ENCODE assay signal across 8 cellular contexts in the genomic region with DNA sequence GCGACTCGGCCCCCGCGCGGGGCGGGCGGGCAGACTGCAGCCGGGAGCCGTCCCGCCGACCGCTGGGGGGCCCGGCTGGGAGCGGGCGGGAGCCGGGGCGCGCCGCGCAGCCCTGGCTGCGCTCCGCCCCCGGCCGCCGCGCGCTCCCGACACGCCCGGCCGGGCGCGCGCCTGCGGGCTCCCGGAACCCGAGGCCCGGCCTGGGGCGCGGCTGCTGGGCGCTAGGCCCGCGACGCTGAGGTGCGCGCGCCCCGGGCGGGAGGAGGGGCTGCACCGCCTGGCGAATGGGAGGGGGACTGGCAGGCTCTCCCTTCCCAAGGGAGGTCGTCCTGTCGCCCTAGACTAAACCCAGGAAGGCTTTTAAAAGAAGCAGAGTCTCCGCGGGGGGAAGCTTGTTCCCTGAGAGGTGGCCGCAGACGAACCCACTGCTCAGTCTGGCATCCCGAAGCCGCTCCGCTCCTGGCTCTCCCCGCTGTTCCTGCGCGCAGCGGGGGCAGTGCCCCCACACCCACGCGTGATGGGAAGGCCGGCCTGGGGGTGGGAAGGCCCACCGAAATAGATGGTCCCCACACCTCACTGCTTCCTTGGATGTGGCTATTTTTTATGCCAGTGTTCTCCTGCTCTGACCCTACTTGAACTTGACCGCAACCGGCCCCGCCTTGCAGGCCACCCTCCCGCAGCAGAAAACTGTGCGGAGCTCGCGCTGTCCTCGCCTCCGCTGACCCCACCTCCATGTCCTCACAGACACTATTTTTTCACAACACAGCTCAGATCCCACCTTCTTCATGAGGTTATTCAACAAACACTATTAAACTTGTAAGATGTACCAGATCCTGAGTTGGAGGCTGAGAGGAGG. TPM values are rescaled to one million over a fixed set of nuclear protein-coding genes. Genes with fewer than 3 reads are reported as not detected.
A peak's percentile ranks its signal among the peaks of the same experiment; 100 is the strongest.
DNase-seq lines count a peak whose midpoint lies in the region; ATAC-seq, FAIRE-seq and TF ChIP-seq lines count a peak whose summit lies in the region.

A gene with protein sequence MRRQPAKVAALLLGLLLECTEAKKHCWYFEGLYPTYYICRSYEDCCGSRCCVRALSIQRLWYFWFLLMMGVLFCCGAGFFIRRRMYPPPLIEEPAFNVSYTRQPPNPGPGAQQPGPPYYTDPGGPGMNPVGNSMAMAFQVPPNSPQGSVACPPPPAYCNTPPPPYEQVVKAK (minus strand): TSS at position 125 of the 856 bp plus-strand sequence. CDS start 178 bp downstream, outside the sequence.

- peak within 1 kb of the TSS; percentile 98 for H3K4me3 ChIP-seq in GM12878
- H3K4me3 ChIP-seq in hepatocyte: peak within 1 kb of the TSS; percentile 99

- WGBS in GM12878 (ENCODE audit: insufficient coverage, insufficient replicate concordance, low lambda C conversion rate, missing lambda C conversion rate): under 1% methylated on average over 51 of the region's 77 CpGs
- under 1% methylated on average over 70 of the region's 77 CpGs for WGBS in hepatocyte (ENCODE audit: low lambda C conversion rate, missing lambda C conversion rate)

- TF ChIP-seq RAD21 in GM12878 (IDR thresholded peaks at IDR 0.05; ENCODE audit: insufficient read depth, low read depth, low read length): no peak

- TF ChIP-seq POLR2A in GM12892 (IDR thresholded peaks at IDR 0.05; ENCODE audit: low read depth, low read length) (no peak), GM12878 (IDR thresholded peaks at IDR 0.05; ENCODE audit: low read depth, low read length) (peak; percentile 63)

- BruUV-seq in GM12878 (replicated peaks; lab: Mats Ljungman, UMichigan): no TSS peak

- CTCF ChIA-PET in GM12878 (lab: Yijun Ruan, JAX): interaction anchor here (1.1 to 5.2 kb wide), 8 partner anchors 9 to 41 kb away, joined by 4 to 45 read pairs (median 5); no protein-coding TSS in a partner anchor

- H2AFZ ChIP-seq in GM12878 (ENCODE audit: control insufficient read depth, low read depth, low read length) (peak within 1 kb of the TSS; percentile 87), hepatocyte (peak within 1 kb of the TSS; percentile 99)

- no peak for TF ChIP-seq CTCF in GM12878 (IDR thresholded peaks at IDR 0.05 in 2 of 3, conservative IDR thresholded peaks at IDR 0.05 in 1 of 3; ENCODE audit: control insufficient read depth in 2 of 3, extremely low read depth in 1 of 3, insufficient read depth in 1 of 3, low read depth in 3 of 3, low read length in 3 of 3)
- TF ChIP-seq CTCF in hepatocyte (IDR thresholded peaks at IDR 0.05; ENCODE audit: poor library complexity): no peak

- H3K4me1 ChIP-seq in GM12878 (ENCODE audit: control insufficient read depth, insufficient read depth, low read length) (peaks cover 22% of the 10 kb centered on the region), hepatocyte (ENCODE audit: insufficient read depth) (peaks cover 14% of the 10 kb centered on the region)

- H3K9me2 ChIP-seq in hepatocyte (replicated peaks; ENCODE audit: insufficient read depth): no peaks in the 10 kb centered on the region

- H4K20me1 ChIP-seq in GM12878 (ENCODE audit: control insufficient read depth, insufficient read depth) (no peaks in the 10 kb centered on the region), hepatocyte (ENCODE audit: insufficient read depth, poor library complexity, severe bottlenecking) (no peaks in the 10 kb centered on the region)

- RAD21 ChIA-PET in GM12878 (lab: Charles Lee; ENCODE audit: unreplicated experiment): interaction anchor here (0.9 to 11.6 kb wide), 8 partner anchors 21 to 534 kb away, joined by 3 to 245 read pairs (median 4); a partner anchor contains a TSS

- H3K9me3 ChIP-seq in GM12878 (replicated peaks; ENCODE audit: control insufficient read depth, insufficient read depth, low read length): no peaks in the 10 kb centered on the region
- H3K9me3 ChIP-seq in hepatocyte (ENCODE audit: low read depth): no peaks in the 10 kb centered on the region

- SMC1A ChIA-PET in GM12878 (lab: Charles Lee; ENCODE audit: uncharacterized antibody, unreplicated experiment): interaction anchor here (0.7 to 12.6 kb wide), 12 partner anchors 8 to 64 kb away, joined by 3 to 263 read pairs (median 5); no protein-coding TSS in a partner anchor

- peak; percentile 80 for FAIRE-seq in GM12892 (lab: Jason Lieb, UNC)
- FAIRE-seq in GM12878 (lab: Jason Lieb, UNC): no peak

- H3K27ac ChIP-seq in GM12878 (ENCODE audit: control insufficient read depth, insufficient read depth) (peak within 1 kb of the TSS; percentile 93), hepatocyte (peak within 1 kb of the TSS; percentile 83)

- DNase-seq in GM12892 (ENCODE audit: insufficient read length) (peak; percentile 85), NCI-H1092 treated with DMSO at 0.1 percent for 48 hours (lab: John Stamatoyannopoulos, UW) (peak; percentile 77), GM12878 (ENCODE audit: low read depth, low spot score) (no peak), hepatocyte (ENCODE audit: low spot score) (peak; percentile 91), putamen (ENCODE audit: low spot score) (peak; percentile 67)

- ATAC-seq in HG02571 (IDR thresholded peaks at IDR 0.05; ENCODE audit: unreplicated experiment) (peak; percentile 39), GM12878 (peak; percentile 20), HG03378 (IDR thresholded peaks at IDR 0.05; ENCODE audit: unreplicated experiment) (no peak)

- in situ Hi-C loops in GM12878 (cut with MboI): loop anchor here (25.0 kb wide), 1 partner anchor 810 kb away; a partner anchor contains a TSS

- H3K36me3 ChIP-seq in GM12878 (ENCODE audit: control insufficient read depth in 2 of 2, insufficient read depth in 2 of 2, low read length in 1 of 2) (no peaks in the 10 kb centered on the region), hepatocyte (replicated peaks; ENCODE audit: insufficient read depth, low read depth) (no peaks in the 10 kb centered on the region)

- POLR2A ChIA-PET in GM12878 (lab: Charles Lee): interaction anchor here (1.0 to 2.2 kb wide), 4 partner anchors 20 to 39 kb away, joined by 3 to 14 read pairs (median 5); no protein-coding TSS in a partner anchor

- H3K27me3 ChIP-seq in GM12878 (replicated peaks in 1 of 2; ENCODE audit: control insufficient read depth in 2 of 2, insufficient read depth in 2 of 2, low read length in 1 of 2) (no peaks in the 10 kb centered on the region), hepatocyte (no peaks in the 10 kb centered on the region)

- H3K79me2 ChIP-seq in GM12878 (ENCODE audit: control insufficient read depth, insufficient read depth, low read length) (peaks cover 53% of the 10 kb centered on the region), hepatocyte (peaks cover 28% of the 10 kb centered on the region)

- H3K9ac ChIP-seq in GM12878 (ENCODE audit: control insufficient read depth, insufficient read depth, low read length): peak within 1 kb of the TSS; percentile 87

- no peak for TF ChIP-seq EP300 in GM12878 (IDR thresholded peaks at IDR 0.05; ENCODE audit: borderline replicate concordance in 1 of 2, control insufficient read depth in 1 of 2, low read depth in 2 of 2, low read length in 2 of 2)

- H3K4me2 ChIP-seq in GM12878 (ENCODE audit: control insufficient read depth, insufficient read depth): peak within 1 kb of the TSS; percentile 69
- peak within 1 kb of the TSS; percentile 98 for H3K4me2 ChIP-seq in hepatocyte

- intact Hi-C loops in T-helper 2 cell treated with Interferon-gamma antibody and Interleukin-4, amounts not matched to agents 100 ng/mL and 5 ng/mL, for 36 hours (cut with micrococcal nuclease): loop anchor here (2.0 to 5.0 kb wide), 6 partner anchors 16 to 815 kb away; a partner anchor contains a TSS
- intact Hi-C loops in GM12878 (cut with micrococcal nuclease; ENCODE audit: unreplicated experiment): loop anchor here (5.0 kb wide), 1 partner anchor 480 kb away; a partner anchor contains a TSS

TF ChIP-seq in GM12878, 131 proteins besides CTCF, POLR2A, EP300 and RAD21 (continues in another document):
- TF ChIP-seq SRF (IDR thresholded peaks at IDR 0.05; ENCODE audit: low read depth in 2 of 2, low read length in 2 of 2) (no peak), EED (IDR thresholded peaks at IDR 0.05; ENCODE audit: low read depth) (0 out of 2 replicates have a peak, but pooled peaks have one; percentile 61), CREM (IDR thresholded peaks at IDR 0.05; ENCODE audit: low read depth) (0 out of 2 replicates have a peak, but pooled peaks have one; percentile 9), BACH1 (IDR thresholded peaks at IDR 0.05; ENCODE audit: borderline replicate concordance) (0 out of 2 replicates have a peak, but pooled peaks have one; percentile 15), NRF1 (conservative IDR thresholded peaks at IDR 0.05; ENCODE audit: low read depth, low read length) (no peak), MTA2 (IDR thresholded peaks at IDR 0.05; ENCODE audit: low read depth) (0 out of 2 replicates have a peak, but pooled peaks have one; percentile 23)

RNA-seq across cellular contexts. Expression of the gene that starts here (rescaled TPM):
- polyA plus RNA-seq in GM12892 (2012; ENCODE audit: missing spikeins): 210 TPM
- total RNA-seq in T-helper 2 cell treated with Interferon-gamma antibody and Interleukin-4, amounts not matched to agents 100 ng/mL and 5 ng/mL, for 36 hours: 73.7 and 76.0 TPM in 2 replicates
- 130 and 131 TPM in 2 replicates for total RNA-seq in GM12878 (2013; cell fraction: nucleolus; rRNA removed)
- total RNA-seq in GM12878 (2014; rRNA removed) (198 and 200 TPM in 2 replicates), GM12878 (2014; rRNA removed; fragmentation: Illumina TruSeq; extraction: Trizol) (135 and 144 TPM in 2 replicates), GM12878 (2021) (205 and 206 TPM in 2 replicates), hepatocyte (20.0 and 25.3 TPM in 2 replicates)
- 123 TPM for polyA plus RNA-seq in GM12878 (2011; ENCODE audit: low read depth)
- polyA plus RNA-seq in GM12878 (2011; rRNA removed) (101 and 118 TPM in 2 replicates), GM12878 (2014; fragmentation: Illumina TruSeq; extraction: Trizol) (116 and 141 TPM in 2 replicates), GM12878 (2014; fragmentation: Nextera tagmentation; extraction: Ambion mirVana) (10 to 100 TPM; 32.8 to 78.5 TPM), GM12878 (2014; rRNA removed) (203 and 212 TPM in 2 replicates), GM12878 (2016; fragmentation: Nextera tagmentation; extraction: Ambion mirVana) (10 to 100 TPM; 54.4 to 71.5 TPM), hepatocyte (6.5 and 11.8 TPM in 2 replicates)
- polyA plus RNA-seq in GM12878 (2011; cell fraction: cytosol; rRNA removed): 103 and 118 TPM in 2 replicates
- polyA plus RNA-seq in GM12878 (2011; cell fraction: nucleus; rRNA removed): 51.0 and 62.5 TPM in 2 replicates
- polyA plus RNA-seq in GM12878 (2012): 135 and 137 TPM in 2 replicates
- polyA minus RNA-seq in GM12878 (2011; rRNA and poly(A)+ RNA removed): 139 and 160 TPM in 2 replicates
- 60.1 and 81.5 TPM in 2 replicates for polyA minus RNA-seq in GM12878 (2011; cell fraction: cytosol; rRNA and poly(A)+ RNA removed)
- 37.2 and 80.3 TPM in 2 replicates for polyA minus RNA-seq in GM12878 (2011; cell fraction: nucleus; rRNA and poly(A)+ RNA removed)
